ENCODE assay signal across 11 cellular contexts in the genomic region with DNA sequence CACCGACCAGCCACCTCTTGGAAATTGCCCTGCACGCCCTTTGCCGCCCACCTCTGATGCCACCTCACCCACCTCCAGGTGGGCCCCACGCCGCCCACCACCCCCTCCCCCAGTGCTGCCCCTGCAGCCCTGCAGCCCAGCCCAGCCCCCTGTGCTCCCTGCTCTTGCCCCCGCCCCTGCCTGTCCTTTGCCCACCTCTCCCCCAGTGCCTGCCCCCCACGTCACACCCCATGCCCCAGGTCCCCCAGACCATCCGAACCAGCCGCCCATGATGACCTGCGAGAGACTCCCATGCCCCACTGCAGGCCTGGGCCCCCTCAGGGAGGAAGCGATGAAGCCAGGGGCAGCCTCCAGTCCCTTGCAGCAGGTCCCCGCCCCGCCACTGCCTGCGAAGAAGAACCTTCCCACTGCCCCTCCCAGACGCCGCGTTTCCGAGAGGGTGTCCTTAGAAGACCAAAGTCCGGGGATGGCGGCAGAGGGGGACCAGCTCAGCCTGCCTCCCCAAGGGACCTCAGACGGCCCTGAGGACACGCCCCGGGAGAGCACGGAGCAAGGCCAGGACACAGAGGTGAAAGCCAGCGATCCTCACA.
A peak's percentile ranks its signal among the peaks of the same experiment; 100 is the strongest.
DNase-seq lines count a peak whose midpoint lies in the region; ATAC-seq, FAIRE-seq and TF ChIP-seq lines count a peak whose summit lies in the region.
"Had no signal": no experiment of that assay in that cellular context is flagged by ENCODE, and none has a peak within 500 bp of the region (broad histone marks: within the 10 kb centered on the region; RNA-seq: fewer than 3 reads in every experiment).

No MANE protein-coding gene starts in this region.

- H3K36me3 ChIP-seq in IMR-90 (ENCODE audit: control insufficient read depth, insufficient read depth, low read length), result peaks cover 27% of the 10 kb centered on the region; the same call in 1 of the 2 replicates
- no peaks in the 10 kb centered on the region for H3K36me3 ChIP-seq in kidney (ENCODE audit: control insufficient read depth in 1 of 2, insufficient read depth in 2 of 2, low read length in 2 of 2)
- H3K36me3 ChIP-seq: ovary had no signal

- TF ChIP-seq RAD21 in IMR-90 (IDR thresholded peaks at IDR 0.05; ENCODE audit: low read length), result no peak

- H3K27me3 Mint-ChIP-seq in stimulated activated naive CD8-positive, alpha-beta T cell treated with anti-CD3 and anti-CD28 coated beads, Interleukin-15, Interleukin-2, amounts not matched to agents 100 ng/mL and 50 ng/mL, for 24 hours, result no peaks in the 10 kb centered on the region

- H3K4me2 ChIP-seq in IMR-90 (ENCODE audit: low read depth, low read length), result no peak overlapping the region

- H3K4ac ChIP-seq in IMR-90 (ENCODE audit: low read depth, low read length), result no peak overlapping the region

- no peaks in the 10 kb centered on the region for H3K9me3 ChIP-seq in IMR-90 (ENCODE audit: control insufficient read depth, insufficient read depth, low read length)
- no peaks in the 10 kb centered on the region for H3K9me3 ChIP-seq in kidney (ENCODE audit: control insufficient read depth in 1 of 2, low read length in 2 of 2)
- H3K9me3 ChIP-seq: ovary had no signal

- H3K27me3 ChIP-seq in IMR-90 (ENCODE audit: control insufficient read depth, insufficient read depth, low read length), result no peaks in the 10 kb centered on the region
- H3K27me3 ChIP-seq: ovary had no signal

- no peak overlapping the region for H4K5ac ChIP-seq in IMR-90 (ENCODE audit: low read depth, low read length)

- dilution Hi-C loops in IMR-90 (cut with HindIII; ENCODE audit: low sequenced_read_pairs, unreplicated experiment), result no loop called here

- intact Hi-C loops in IMR-90 (cut with micrococcal nuclease), result no loop called here
- intact Hi-C loops in kidney (cut with DNase I), result no loop called here

- peaks cover 44% of the 10 kb centered on the region for H3K36me3 Mint-ChIP-seq in stimulated activated naive CD8-positive, alpha-beta T cell treated with anti-CD3 and anti-CD28 coated beads, Interleukin-15, Interleukin-2, amounts not matched to agents 100 ng/mL and 50 ng/mL, for 24 hours (ENCODE audit: low read depth)

- no peak overlapping the region for H4K91ac ChIP-seq in IMR-90 (ENCODE audit: insufficient read depth, low read depth, low read length)

- no peaks in the 10 kb centered on the region for H3K9me3 Mint-ChIP-seq in stimulated activated naive CD8-positive, alpha-beta T cell treated with anti-CD3 and anti-CD28 coated beads, Interleukin-15, Interleukin-2, amounts not matched to agents 100 ng/mL and 50 ng/mL, for 24 hours

- peak overlapping the region; percentile 99 for H3K27ac Mint-ChIP-seq in stimulated activated naive CD8-positive, alpha-beta T cell treated with anti-CD3 and anti-CD28 coated beads, Interleukin-15, Interleukin-2, amounts not matched to agents 100 ng/mL and 50 ng/mL, for 24 hours

- TSS peak; percentile 57 for BruUV-seq in IMR-90 (replicated peaks; lab: Mats Ljungman, UMichigan)

- H4K20me1 ChIP-seq in IMR-90 (ENCODE audit: insufficient read depth, low read length), result 0 out of 2 replicates have a peak, but pooled peaks cover 3% of the 10 kb centered on the region

- no peak overlapping the region for H2BK15ac ChIP-seq in IMR-90 (ENCODE audit: low read depth, low read length)

- H4K8ac ChIP-seq in IMR-90 (ENCODE audit: low read depth in 2 of 2, low read length in 2 of 2), result no peak overlapping the region

- H2BK20ac ChIP-seq in IMR-90 (ENCODE audit: low read depth, low read length), result no peak overlapping the region

- H3K4me1 Mint-ChIP-seq in stimulated activated naive CD8-positive, alpha-beta T cell treated with anti-CD3 and anti-CD28 coated beads, Interleukin-15, Interleukin-2, amounts not matched to agents 100 ng/mL and 50 ng/mL, for 24 hours (ENCODE audit: low read depth), result peaks cover 84% of the 10 kb centered on the region

- H3K9ac ChIP-seq in IMR-90 (ENCODE audit: low read depth, low read length) (no peak overlapping the region), kidney (ENCODE audit: low read length in 2 of 2) (no peak overlapping the region)

- peaks cover 15 to 48% of the 10 kb centered on the region in 2 experiments for H3K79me1 ChIP-seq in IMR-90 (ENCODE audit: low read depth in 1 of 2, low read length in 2 of 2)

- TF ChIP-seq CTCF in IMR-90 (conservative IDR thresholded peaks at IDR 0.05; ENCODE audit: low read depth, low read length) (no peak), kidney (IDR thresholded peaks at IDR 0.05; ENCODE audit: borderline replicate concordance, extremely low read depth, insufficient read depth) (no peak)

- no peak overlapping the region for H3K23ac ChIP-seq in IMR-90 (ENCODE audit: low read depth, low read length)

- no peak overlapping the region for H3K14ac ChIP-seq in IMR-90 (replicated peaks; ENCODE audit: low read depth, low read length)

- no peak overlapping the region for H2AFZ ChIP-seq in IMR-90 (replicated peaks; ENCODE audit: low read length, poor library complexity)

- H2AK9ac ChIP-seq in IMR-90 (replicated peaks; ENCODE audit: low read depth, low read length, poor library complexity), result no peak overlapping the region

- H3K27ac ChIP-seq in IMR-90 (ENCODE audit: insufficient read depth, low read length) (no peak overlapping the region), kidney (ENCODE audit: low read depth in 2 of 2, low read length in 2 of 2) (no peak overlapping the region)
- H3K27ac ChIP-seq: ovary had no signal

- ATAC-seq in IMR-90 (ENCODE audit: low read depth) (no peak), GM21528 (IDR thresholded peaks at IDR 0.05; ENCODE audit: low FRiP score, unreplicated experiment) (no peak), HG03571 (IDR thresholded peaks at IDR 0.05; ENCODE audit: unreplicated experiment) (no peak), HG02852 (IDR thresholded peaks at IDR 0.05; ENCODE audit: unreplicated experiment) (no peak), GM21737 (IDR thresholded peaks at IDR 0.05; ENCODE audit: unreplicated experiment) (no peak)

- whole genome bisulfite sequencing in IMR-90 (ENCODE audit: extremely low coverage in 2 of 2, insufficient read length in 1 of 2), 2 experiments, result 100% methylated on average over 2 of the region's 25 CpGs; no CpG with 5 or more reads in 1 of the 2 experiments

- peak overlapping the region; percentile 99 for H3K4me3 Mint-ChIP-seq in stimulated activated naive CD8-positive, alpha-beta T cell treated with anti-CD3 and anti-CD28 coated beads, Interleukin-15, Interleukin-2, amounts not matched to agents 100 ng/mL and 50 ng/mL, for 24 hours

- no peak for TF ChIP-seq POLR2A in IMR-90 (IDR thresholded peaks at IDR 0.05; ENCODE audit: low read depth, low read length)

- H3K4me3 ChIP-seq in IMR-90 (ENCODE audit: insufficient read depth, low read depth, low read length) (no peak overlapping the region), kidney (ENCODE audit: low read length in 2 of 2) (no peak overlapping the region)
- H3K4me3 ChIP-seq: ovary had no signal

- no peak overlapping the region for H3K18ac ChIP-seq in IMR-90 (ENCODE audit: low read depth, low read length)

- no peak overlapping the region for H3K56ac ChIP-seq in IMR-90 (ENCODE audit: extremely low read depth, insufficient read depth, low read length)

- POLR2A ChIA-PET in IMR-90 (lab: Charles Lee; ENCODE audit: unreplicated experiment), result no interaction called here

- FAIRE-seq in kidney (lab: Jason Lieb, UNC), result no peak
- FAIRE-seq: HTR-8/SVneo, TTC549 had no signal

- no peak overlapping the region for H2BK5ac ChIP-seq in IMR-90 (ENCODE audit: low read depth, low read length, poor library complexity, severe bottlenecking)

- CTCF ChIA-PET in IMR-90 (lab: Yijun Ruan, JAX), result no interaction called here

- H3K4me1 ChIP-seq in IMR-90 (ENCODE audit: control insufficient read depth, insufficient read depth, low read length), result peaks cover 30% of the 10 kb centered on the region
- no peaks in the 10 kb centered on the region for H3K4me1 ChIP-seq in kidney (ENCODE audit: control insufficient read depth in 1 of 2, insufficient read depth in 1 of 2, low read depth in 1 of 2, low read length in 2 of 2)

- no peak overlapping the region for H2BK120ac ChIP-seq in IMR-90 (ENCODE audit: low read depth, low read length)

- in situ Hi-C loops in IMR-90 (cut with MboI; ENCODE audit: low sequenced_read_pairs), result no loop called here

- DNase-seq in IMR-90 (no peak), kidney (peak; percentile 87)
- peak; percentile 78 for DNase-seq in activated CD8-positive, alpha-beta memory T cell treated with anti-CD3 and anti-CD28 coated beads, Interleukin-2, amount 50 U/mL, for 48 hours

- H2AK5ac ChIP-seq in IMR-90 (ENCODE audit: low read depth, low read length), result no peak overlapping the region

- peaks cover 47% of the 10 kb centered on the region for H3K9me1 ChIP-seq in IMR-90 (ENCODE audit: insufficient read depth, low read length)

TF ChIP-seq in IMR-90, 13 proteins besides CTCF, POLR2A, EP300 and RAD21 (continues in another document):
- TF ChIP-seq RFX5 (IDR thresholded peaks at IDR 0.05; ENCODE audit: low read depth, low read length), result no peak
- no peak for TF ChIP-seq NFE2L2 (IDR thresholded peaks at IDR 0.05; ENCODE audit: low read depth, low read length)
- TF ChIP-seq MAZ (IDR thresholded peaks at IDR 0.05; ENCODE audit: borderline replicate concordance, low read depth, low read length), result no peak
- TF ChIP-seq FOS (IDR thresholded peaks at IDR 0.05; ENCODE audit: low read depth, low read length), result no peak
- no peak for TF ChIP-seq BHLHE40 (IDR thresholded peaks at IDR 0.05; ENCODE audit: low read depth, low read length)
- no peak for TF ChIP-seq SMC3 (IDR thresholded peaks at IDR 0.05; ENCODE audit: low read depth, low read length)
- TF ChIP-seq RCOR1 (IDR thresholded peaks at IDR 0.05; ENCODE audit: insufficient replicate concordance, low read length), result no peak
- TF ChIP-seq CEBPB (IDR thresholded peaks at IDR 0.05; ENCODE audit: low read depth, low read length), result no peak
- TF ChIP-seq, protein P1, sequence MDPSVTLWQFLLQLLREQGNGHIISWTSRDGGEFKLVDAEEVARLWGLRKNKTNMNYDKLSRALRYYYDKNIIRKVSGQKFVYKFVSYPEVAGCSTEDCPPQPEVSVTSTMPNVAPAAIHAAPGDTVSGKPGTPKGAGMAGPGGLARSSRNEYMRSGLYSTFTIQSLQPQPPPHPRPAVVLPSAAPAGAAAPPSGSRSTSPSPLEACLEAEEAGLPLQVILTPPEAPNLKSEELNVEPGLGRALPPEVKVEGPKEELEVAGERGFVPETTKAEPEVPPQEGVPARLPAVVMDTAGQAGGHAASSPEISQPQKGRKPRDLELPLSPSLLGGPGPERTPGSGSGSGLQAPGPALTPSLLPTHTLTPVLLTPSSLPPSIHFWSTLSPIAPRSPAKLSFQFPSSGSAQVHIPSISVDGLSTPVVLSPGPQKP (IDR thresholded peaks at IDR 0.05; ENCODE audit: borderline replicate concordance, low read depth, low read length), result no peak
- TF ChIP-seq, protein P2, sequence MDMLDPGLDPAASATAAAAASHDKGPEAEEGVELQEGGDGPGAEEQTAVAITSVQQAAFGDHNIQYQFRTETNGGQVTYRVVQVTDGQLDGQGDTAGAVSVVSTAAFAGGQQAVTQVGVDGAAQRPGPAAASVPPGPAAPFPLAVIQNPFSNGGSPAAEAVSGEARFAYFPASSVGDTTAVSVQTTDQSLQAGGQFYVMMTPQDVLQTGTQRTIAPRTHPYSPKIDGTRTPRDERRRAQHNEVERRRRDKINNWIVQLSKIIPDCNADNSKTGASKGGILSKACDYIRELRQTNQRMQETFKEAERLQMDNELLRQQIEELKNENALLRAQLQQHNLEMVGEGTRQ (IDR thresholded peaks at IDR 0.05; ENCODE audit: low read depth, low read length), result no peak
